In the genomic region with DNA sequence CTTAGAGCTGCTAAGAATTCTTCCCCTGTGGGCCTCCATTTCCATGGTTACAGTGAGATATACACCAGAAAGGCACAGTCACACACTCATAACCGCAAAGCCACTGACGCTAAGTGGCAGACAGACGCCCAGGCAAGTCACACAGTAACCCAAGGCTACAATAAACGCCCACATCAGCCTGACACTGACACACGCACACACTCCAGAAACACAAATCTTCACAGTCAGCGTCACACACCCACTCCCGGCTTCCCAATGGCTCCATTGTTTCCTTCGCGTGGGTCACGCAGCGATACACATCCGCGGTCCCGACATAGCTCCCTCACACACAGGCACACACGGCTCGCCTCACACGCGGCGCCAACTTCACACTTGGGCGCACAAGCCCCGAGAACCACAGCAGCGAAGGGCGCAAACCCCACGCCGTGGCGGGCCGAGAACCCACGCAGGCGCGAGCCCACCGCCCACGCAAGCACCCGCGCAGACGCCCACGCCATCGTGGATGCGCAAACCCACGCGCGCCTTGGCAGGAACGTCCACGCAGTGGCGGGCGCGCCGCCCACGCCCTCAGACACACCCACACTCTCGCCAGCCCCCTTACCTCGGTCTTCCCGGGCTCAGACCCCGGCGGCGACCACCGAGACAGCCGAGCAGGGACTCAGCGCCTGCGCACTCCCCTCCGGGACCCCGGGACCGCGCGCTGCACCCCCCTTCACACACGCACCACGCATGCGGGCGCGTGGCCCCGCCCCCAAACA, we compare ENCODE assay signal across 8 cellular contexts. TPM values are rescaled to one million over a fixed set of nuclear protein-coding genes. Genes with fewer than 3 reads are reported as not detected.
DNase-seq lines count a peak whose midpoint lies in the region; ATAC-seq and TF ChIP-seq lines count a peak whose summit lies in the region.

Gene ZNF667 (minus strand): TSS at position 675 of the 758 bp plus-strand sequence. CDS start 14,975 bp downstream, outside the sequence.

- peaks cover 4% of the 10 kb centered on the region for H3K27me3 Mint-ChIP-seq in T-helper 1 cell treated with Interleukin-12 subunit alpha and Interleukin-12 subunit beta and Interleukin-4 antibody, amounts not matched to agents 30 μg/mL and 1 μg/mL, for 36 hours (ENCODE audit: low read depth)

- ATAC-seq in GM19452 (IDR thresholded peaks at IDR 0.05; ENCODE audit: unreplicated experiment) = no peak

- H3K4me1 Mint-ChIP-seq in T-helper 1 cell treated with Interleukin-12 subunit alpha and Interleukin-12 subunit beta and Interleukin-4 antibody, amounts not matched to agents 30 μg/mL and 1 μg/mL, for 36 hours (ENCODE audit: low read depth) = peaks cover 1% of the 10 kb centered on the region

- H3K4me3 Mint-ChIP-seq in T-helper 1 cell treated with Interleukin-12 subunit alpha and Interleukin-12 subunit beta and Interleukin-4 antibody, amounts not matched to agents 30 μg/mL and 1 μg/mL, for 36 hours = peak within 1 kb of the TSS; percentile 66

- no peaks in the 10 kb centered on the region for H3K36me3 Mint-ChIP-seq in T-helper 1 cell treated with Interleukin-12 subunit alpha and Interleukin-12 subunit beta and Interleukin-4 antibody, amounts not matched to agents 30 μg/mL and 1 μg/mL, for 36 hours (ENCODE audit: low read depth)

- peak within 1 kb of the TSS; percentile 78 for H3K27ac Mint-ChIP-seq in T-helper 1 cell treated with Interleukin-12 subunit alpha and Interleukin-12 subunit beta and Interleukin-4 antibody, amounts not matched to agents 30 μg/mL and 1 μg/mL, for 36 hours

- TF ChIP-seq CTCF in coronary artery (IDR thresholded peaks at IDR 0.05) = no peak

- H3K27ac ChIP-seq in coronary artery = peak within 1 kb of the TSS; percentile 76 to 87

- H3K36me3 ChIP-seq in ES-I3 (ENCODE audit: insufficient read depth, low read length) = no peaks in the 10 kb centered on the region

- peak within 1 kb of the TSS; percentile 87 for H3K4me3 ChIP-seq in coronary artery

- no peaks in the 10 kb centered on the region for H3K4me1 ChIP-seq in ES-I3 (ENCODE audit: insufficient read depth, low read length)

- H3K9me3 Mint-ChIP-seq in T-helper 1 cell treated with Interleukin-12 subunit alpha and Interleukin-12 subunit beta and Interleukin-4 antibody, amounts not matched to agents 30 μg/mL and 1 μg/mL, for 36 hours = peaks cover 75% of the 10 kb centered on the region

- H3K9me3 ChIP-seq in ES-I3 (ENCODE audit: control insufficient read depth, insufficient read depth, low read length) = no peaks in the 10 kb centered on the region

- peak within 1 kb of the TSS; percentile 88 for H3K9ac ChIP-seq in ES-I3 (ENCODE audit: low read depth, low read length)

- no peak for DNase-seq in coronary artery (ENCODE audit: low spot score)
- DNase-seq in lung microvascular endothelial cell (ENCODE audit: low read depth in 2 of 2) = peak; percentile 7 to 8
- peak; percentile 11 for DNase-seq in stimulated activated CD8-positive, alpha-beta memory T cell treated with anti-CD3 and anti-CD28 coated beads, Interleukin-4, amount 100 ng/mL, for 24 hours (ENCODE audit: low read depth)
- no peak for DNase-seq in epidermal melanocyte (ENCODE audit: insufficient read length, low spot score)
- DNase-seq in SKM-1 (lab: John Stamatoyannopoulos, UW; ENCODE audit: unreplicated experiment) = no peak

RNA-seq across cellular contexts. Expression of gene ZNF667, which starts in this region (rescaled TPM):
- 1.5 and 2.8 TPM in 2 replicates for total RNA-seq in lung microvascular endothelial cell

Comparison
In these comparisons a context has a peak if more than half of its experiments do, and no peak if none do; other contexts are left out.
1. DNase-seq: peak in lung microvascular endothelial cell (2 of 2) and stimulated activated CD8-positive, alpha-beta memory T cell treated with anti-CD3 and anti-CD28 coated beads, Interleukin-4, amount 100 ng/mL, for 24 hours (single experiment); none in coronary artery (single experiment), epidermal melanocyte (single experiment) and SKM-1 (single experiment).